In the genomic region with DNA sequence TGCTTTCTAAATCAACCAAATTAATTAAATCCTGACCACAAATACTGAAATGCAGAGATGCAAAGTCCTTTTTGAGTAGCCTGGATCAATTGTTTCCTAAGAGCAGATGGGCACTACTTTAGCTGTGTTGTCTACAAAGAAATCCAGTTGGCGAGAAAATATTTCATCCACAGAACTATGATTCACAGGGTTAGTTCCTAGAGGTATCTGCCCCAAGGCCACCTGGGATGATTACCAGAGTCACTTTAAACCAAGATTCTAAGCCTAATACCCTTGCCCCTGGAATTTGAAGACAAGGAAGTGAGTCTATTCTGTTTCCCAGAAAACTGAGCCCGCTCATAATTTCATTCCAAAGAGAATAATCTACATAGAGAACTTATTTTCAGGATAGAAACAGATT, we compare ENCODE assay signal across 2 cellular contexts.
TF ChIP-seq lines count a peak whose summit lies in the region.

No MANE protein-coding gene starts in this region.

TF ChIP-seq in SK-N-SH, 30 proteins besides CTCF, POLR2A, EP300 and RAD21 (continued from another document):
- no peak for TF ChIP-seq TCF12 (IDR thresholded peaks at IDR 0.05)
- no peak for TF ChIP-seq NFIC (IDR thresholded peaks at IDR 0.05; ENCODE audit: borderline replicate concordance)
- TF ChIP-seq TAF1 (IDR thresholded peaks at IDR 0.05; ENCODE audit: borderline replicate concordance, low read depth, low read length) = no peak
- TF ChIP-seq MXI1 (IDR thresholded peaks at IDR 0.05; ENCODE audit: low read depth, low read length) = no peak
- TF ChIP-seq, protein P1, sequence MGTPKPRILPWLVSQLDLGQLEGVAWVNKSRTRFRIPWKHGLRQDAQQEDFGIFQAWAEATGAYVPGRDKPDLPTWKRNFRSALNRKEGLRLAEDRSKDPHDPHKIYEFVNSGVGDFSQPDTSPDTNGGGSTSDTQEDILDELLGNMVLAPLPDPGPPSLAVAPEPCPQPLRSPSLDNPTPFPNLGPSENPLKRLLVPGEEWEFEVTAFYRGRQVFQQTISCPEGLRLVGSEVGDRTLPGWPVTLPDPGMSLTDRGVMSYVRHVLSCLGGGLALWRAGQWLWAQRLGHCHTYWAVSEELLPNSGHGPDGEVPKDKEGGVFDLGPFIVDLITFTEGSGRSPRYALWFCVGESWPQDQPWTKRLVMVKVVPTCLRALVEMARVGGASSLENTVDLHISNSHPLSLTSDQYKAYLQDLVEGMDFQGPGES (IDR thresholded peaks at IDR 0.05; ENCODE audit: low read depth, low read length) = no peak
- TF ChIP-seq, protein P2, sequence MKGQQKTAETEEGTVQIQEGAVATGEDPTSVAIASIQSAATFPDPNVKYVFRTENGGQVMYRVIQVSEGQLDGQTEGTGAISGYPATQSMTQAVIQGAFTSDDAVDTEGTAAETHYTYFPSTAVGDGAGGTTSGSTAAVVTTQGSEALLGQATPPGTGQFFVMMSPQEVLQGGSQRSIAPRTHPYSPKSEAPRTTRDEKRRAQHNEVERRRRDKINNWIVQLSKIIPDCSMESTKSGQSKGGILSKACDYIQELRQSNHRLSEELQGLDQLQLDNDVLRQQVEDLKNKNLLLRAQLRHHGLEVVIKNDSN (IDR thresholded peaks at IDR 0.05; ENCODE audit: borderline replicate concordance, low read depth) = no peak
- TF ChIP-seq YY1 (IDR thresholded peaks at IDR 0.05; ENCODE audit: low read depth) = no peak
- no peak for TF ChIP-seq CHD2 (IDR thresholded peaks at IDR 0.05; ENCODE audit: low read length, partially characterized antibody)

TF ChIP-seq in SK-N-SH treated with all-trans-retinoic acid at 6 μM for 48 hours, 23 proteins besides CTCF, POLR2A, EP300 and RAD21 (continued from another document):
- TF ChIP-seq, protein P3, sequence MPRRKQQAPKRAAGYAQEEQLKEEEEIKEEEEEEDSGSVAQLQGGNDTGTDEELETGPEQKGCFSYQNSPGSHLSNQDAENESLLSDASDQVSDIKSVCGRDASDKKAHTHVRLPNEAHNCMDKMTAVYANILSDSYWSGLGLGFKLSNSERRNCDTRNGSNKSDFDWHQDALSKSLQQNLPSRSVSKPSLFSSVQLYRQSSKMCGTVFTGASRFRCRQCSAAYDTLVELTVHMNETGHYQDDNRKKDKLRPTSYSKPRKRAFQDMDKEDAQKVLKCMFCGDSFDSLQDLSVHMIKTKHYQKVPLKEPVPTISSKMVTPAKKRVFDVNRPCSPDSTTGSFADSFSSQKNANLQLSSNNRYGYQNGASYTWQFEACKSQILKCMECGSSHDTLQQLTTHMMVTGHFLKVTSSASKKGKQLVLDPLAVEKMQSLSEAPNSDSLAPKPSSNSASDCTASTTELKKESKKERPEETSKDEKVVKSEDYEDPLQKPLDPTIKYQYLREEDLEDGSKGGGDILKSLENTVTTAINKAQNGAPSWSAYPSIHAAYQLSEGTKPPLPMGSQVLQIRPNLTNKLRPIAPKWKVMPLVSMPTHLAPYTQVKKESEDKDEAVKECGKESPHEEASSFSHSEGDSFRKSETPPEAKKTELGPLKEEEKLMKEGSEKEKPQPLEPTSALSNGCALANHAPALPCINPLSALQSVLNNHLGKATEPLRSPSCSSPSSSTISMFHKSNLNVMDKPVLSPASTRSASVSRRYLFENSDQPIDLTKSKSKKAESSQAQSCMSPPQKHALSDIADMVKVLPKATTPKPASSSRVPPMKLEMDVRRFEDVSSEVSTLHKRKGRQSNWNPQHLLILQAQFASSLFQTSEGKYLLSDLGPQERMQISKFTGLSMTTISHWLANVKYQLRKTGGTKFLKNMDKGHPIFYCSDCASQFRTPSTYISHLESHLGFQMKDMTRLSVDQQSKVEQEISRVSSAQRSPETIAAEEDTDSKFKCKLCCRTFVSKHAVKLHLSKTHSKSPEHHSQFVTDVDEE (CRISPR knock-in tag; IDR thresholded peaks at IDR 0.05) = no peak
- TF ChIP-seq BACH2 (CRISPR knock-in tag; IDR thresholded peaks at IDR 0.05; ENCODE audit: borderline replicate concordance) = no peak
- no peak for TF ChIP-seq TCF4 (CRISPR knock-in tag; IDR thresholded peaks at IDR 0.05; ENCODE audit: borderline replicate concordance)
- no peak for TF ChIP-seq GLIS3 (CRISPR knock-in tag; IDR thresholded peaks at IDR 0.05)
- no peak for TF ChIP-seq ZNF70 (CRISPR knock-in tag; IDR thresholded peaks at IDR 0.05)
- no peak for TF ChIP-seq ZFP30 (CRISPR knock-in tag; IDR thresholded peaks at IDR 0.05)
- TF ChIP-seq ISL1 (CRISPR knock-in tag; IDR thresholded peaks at IDR 0.05) = no peak
- TF ChIP-seq RARB (CRISPR knock-in tag; IDR thresholded peaks at IDR 0.05) = no peak
- TF ChIP-seq ZFP3 (CRISPR knock-in tag; IDR thresholded peaks at IDR 0.05) = no peak
- TF ChIP-seq ZC3H10 (CRISPR knock-in tag; IDR thresholded peaks at IDR 0.05) = no peak
- no peak for TF ChIP-seq TOX (CRISPR knock-in tag; IDR thresholded peaks at IDR 0.05; ENCODE audit: borderline replicate concordance)
- TF ChIP-seq OSR1 (CRISPR knock-in tag; IDR thresholded peaks at IDR 0.05) = no peak
- no peak for TF ChIP-seq ZNF565 (CRISPR knock-in tag; conservative IDR thresholded peaks at IDR 0.05; ENCODE audit: low read depth)
- TF ChIP-seq, protein P4, sequence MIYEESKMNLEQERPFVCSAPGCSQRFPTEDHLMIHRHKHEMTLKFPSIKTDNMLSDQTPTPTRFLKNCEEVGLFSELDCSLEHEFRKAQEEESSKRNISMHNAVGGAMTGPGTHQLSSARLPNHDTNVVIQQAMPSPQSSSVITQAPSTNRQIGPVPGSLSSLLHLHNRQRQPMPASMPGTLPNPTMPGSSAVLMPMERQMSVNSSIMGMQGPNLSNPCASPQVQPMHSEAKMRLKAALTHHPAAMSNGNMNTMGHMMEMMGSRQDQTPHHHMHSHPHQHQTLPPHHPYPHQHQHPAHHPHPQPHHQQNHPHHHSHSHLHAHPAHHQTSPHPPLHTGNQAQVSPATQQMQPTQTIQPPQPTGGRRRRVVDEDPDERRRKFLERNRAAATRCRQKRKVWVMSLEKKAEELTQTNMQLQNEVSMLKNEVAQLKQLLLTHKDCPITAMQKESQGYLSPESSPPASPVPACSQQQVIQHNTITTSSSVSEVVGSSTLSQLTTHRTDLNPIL (CRISPR knock-in tag; IDR thresholded peaks at IDR 0.05; ENCODE audit: low read depth) = no peak
